18 cellular contexts compared by ENCODE assay signal in genomic region chr20:2330090-2330695, GRCh38. TPM values are rescaled to one million over a fixed set of nuclear protein-coding genes. Genes with fewer than 3 reads are reported as not detected.
DNase-seq lines count a peak whose midpoint lies in the region; ATAC-seq and TF ChIP-seq lines count a peak whose summit lies in the region.
"Had no signal": no experiment of that assay in that cellular context is flagged by ENCODE, and none has a peak within 500 bp of the region (broad histone marks: within the 10 kb centered on the region; RNA-seq: fewer than 3 reads in every experiment).

No MANE protein-coding gene starts in this region.

- H3K36me3 ChIP-seq in A673 (ENCODE audit: insufficient read depth, low read length, poor library complexity, severe bottlenecking): no peaks in the 10 kb centered on the region
- H3K36me3 ChIP-seq: gastroesophageal sphincter had no signal

- H3K9me3 ChIP-seq in A673 (ENCODE audit: low read depth, low read length, poor library complexity, severe bottlenecking): no peaks in the 10 kb centered on the region
- H3K9me3 ChIP-seq: gastroesophageal sphincter had no signal

- no peak for TF ChIP-seq CTCF in A673 (conservative IDR thresholded peaks at IDR 0.05; ENCODE audit: low read depth, low read length)
- TF ChIP-seq CTCF in LNCaP clone FGC (IDR thresholded peaks at IDR 0.05; ENCODE audit: control insufficient read depth, extremely low read depth, insufficient read depth): no peak
- TF ChIP-seq CTCF in WTC11 (IDR thresholded peaks at IDR 0.05): no peak

- H3K4me1 ChIP-seq in A673 (ENCODE audit: insufficient read depth, low read length, poor library complexity, severe bottlenecking): no peaks in the 10 kb centered on the region
- H3K4me1 ChIP-seq: gastroesophageal sphincter had no signal

- no peaks in the 10 kb centered on the region; the same call in 1 of the 2 replicates for H3K27me3 Mint-ChIP-seq in WTC11 (ENCODE audit: low read depth)

- H3K36me3 Mint-ChIP-seq in WTC11: no peaks in the 10 kb centered on the region

- no peak overlapping the region for H3K4me3 ChIP-seq in A673 (ENCODE audit: low read depth, low read length, poor library complexity, severe bottlenecking)
- peak overlapping the region; percentile 22; the same call in 1 of the 2 replicates for H3K4me3 ChIP-seq in LNCaP clone FGC (ENCODE audit: low read depth, low read length)
- H3K4me3 ChIP-seq: gastroesophageal sphincter had no signal

- peaks cover 11% of the 10 kb centered on the region for H3K4me1 Mint-ChIP-seq in WTC11
- H3K4me1 Mint-ChIP-seq: activated naive CD8-positive, alpha-beta T cell treated with anti-CD3 and anti-CD28 coated beads, Interleukin-2, amount 50 U/mL, for 24 hours had no signal

- POLR2A ChIA-PET in A673 (lab: Charles Lee; ENCODE audit: low non-redundant PET) (no interaction called here), WTC11 (lab: Charles Lee) (interaction anchor here (0.6 to 0.7 kb wide), 2 partner anchors 79 to 1809 kb away, joined by 3 to 4 read pairs; no protein-coding TSS in a partner anchor)

- intact Hi-C loops in A673 (cut with micrococcal nuclease; ENCODE audit: unreplicated experiment): no loop called here

- H3K27ac ChIP-seq in A673 (ENCODE audit: low read depth, low read length, poor library complexity, severe bottlenecking): no peak overlapping the region
- H3K27ac ChIP-seq: gastroesophageal sphincter had no signal

- H3K27me3 ChIP-seq in A673 (replicated peaks; ENCODE audit: insufficient read depth, low read depth, low read length, poor library complexity): peaks cover 11% of the 10 kb centered on the region

- no peak overlapping the region for H3K4me3 Mint-ChIP-seq in WTC11
- H3K4me3 Mint-ChIP-seq: activated naive CD8-positive, alpha-beta T cell treated with anti-CD3 and anti-CD28 coated beads, Interleukin-2, amount 50 U/mL, for 24 hours had no signal

- BruUV-seq in A673 (replicated peaks; lab: Mats Ljungman, UMichigan): no TSS peak

- DNase-seq in A673 (ENCODE audit: low spot score): peak; percentile 15
- DNase-seq in LNCaP clone FGC (ENCODE audit: low read depth): peak; percentile 97
- peak; percentile 25 for DNase-seq in NCI-H2171 (lab: John Stamatoyannopoulos, UW)
- no peak for DNase-seq in WTC11 (ENCODE audit: low spot score)
- no peak for DNase-seq in COLO829 (ENCODE audit: low spot score)
- no peak for DNase-seq in activated naive CD4-positive, alpha-beta T cell treated with anti-CD3 and anti-CD28 coated beads, Interleukin-2, amount 50 U/mL, for 16 hours
- no peak for DNase-seq in pons (ENCODE audit: low spot score)
- DNase-seq: ACHN; activated CD4-positive, CD25-positive, alpha-beta regulatory T cell treated with anti-CD3 and anti-CD28 coated beads, Interleukin-2, amount 50 U/mL, for 72 hours; activated naive CD8-positive, alpha-beta T cell treated with anti-CD3 and anti-CD28 coated beads, Interleukin-2, amount 50 U/mL, for 24 hours; central memory CD4-positive, alpha-beta T cell; kidney; NCI-H1105; T-helper 1 cell had no signal

- CTCF ChIA-PET in A673 (lab: Charles Lee): no interaction called here
- CTCF ChIA-PET in WTC11 (lab: Charles Lee): interaction anchor here (0.6 to 1.3 kb wide), 4 partner anchors 10 to 247 kb away, joined by 3 to 4 read pairs (median 3); no protein-coding TSS in a partner anchor

- no peak overlapping the region for H3K27ac Mint-ChIP-seq in WTC11
- H3K27ac Mint-ChIP-seq: activated naive CD8-positive, alpha-beta T cell treated with anti-CD3 and anti-CD28 coated beads, Interleukin-2, amount 50 U/mL, for 24 hours had no signal

- ATAC-seq in WTC11: peak; percentile 38
- no peak for ATAC-seq in GM18858 (IDR thresholded peaks at IDR 0.05; ENCODE audit: unreplicated experiment)
- ATAC-seq: activated naive CD8-positive, alpha-beta T cell treated with anti-CD3 and anti-CD28 coated beads, Interleukin-2, amount 50 U/mL, for 24 hours; gastroesophageal sphincter had no signal

- no peaks in the 10 kb centered on the region for H3K9me3 Mint-ChIP-seq in WTC11
- H3K9me3 Mint-ChIP-seq: activated naive CD8-positive, alpha-beta T cell treated with anti-CD3 and anti-CD28 coated beads, Interleukin-2, amount 50 U/mL, for 24 hours had no signal

TF ChIP-seq in WTC11, 78 proteins besides CTCF, POLR2A, EP300 and RAD21:
- TF ChIP-seq JAZF1 (CRISPR knock-in tag; IDR thresholded peaks at IDR 0.05) (no peak), ZNF423 (CRISPR knock-in tag; IDR thresholded peaks at IDR 0.05) (0 out of 2 replicates have a peak, but pooled peaks have one; percentile 33), ZNF671 (CRISPR knock-in tag; IDR thresholded peaks at IDR 0.05) (no peak), HMGA2 (CRISPR knock-in tag; IDR thresholded peaks at IDR 0.05) (no peak), KAT7 (CRISPR knock-in tag; IDR thresholded peaks at IDR 0.05; ENCODE audit: borderline replicate concordance) (no peak), ZNF416 (CRISPR knock-in tag; IDR thresholded peaks at IDR 0.05) (no peak), NR3C1 (CRISPR knock-in tag; conservative IDR thresholded peaks at IDR 0.05; ENCODE audit: low read depth) (no peak), IRF2 (CRISPR knock-in tag; IDR thresholded peaks at IDR 0.05; ENCODE audit: borderline replicate concordance, low read depth) (no peak)

RNA-seq across cellular contexts. Expression of gene TGM3, which starts 34.4 kb away (rescaled TPM):
- total RNA-seq in A673 (2021) (0.11 TPM in 1 of 2 replicates, not detected in the other), WTC11 (2021) (0.07 to 0.11 TPM in 2 of 3 replicates, not detected in the other)
- total RNA-seq: posterior vena cava had no signal

RNA-seq across cellular contexts. Expression of gene TGM6, which starts 50.5 kb away (rescaled TPM):
- total RNA-seq in A673 (2021) (not detected in 2 replicates), WTC11 (2021) (not detected in 3 replicates)
- total RNA-seq: gastroesophageal sphincter, kidney, posterior vena cava, temporal lobe had no signal

Comparison
In these comparisons a context has a peak if more than half of its experiments do, and no peak if none do; other contexts are left out.
1. DNase-seq: peak in A673 (single experiment), LNCaP clone FGC (single experiment) and NCI-H2171 (single experiment); none in WTC11 (single experiment), COLO829 (single experiment), activated naive CD4-positive, alpha-beta T cell treated with anti-CD3 and anti-CD28 coated beads, Interleukin-2, amount 50 U/mL, for 16 hours (single experiment) and pons (single experiment).